In genomic region chr5:160508780-160509361, GRCh38 we compare ENCODE assay signal across 8 cellular contexts.
DNase-seq lines count a peak whose midpoint lies in the region; ATAC-seq and TF ChIP-seq lines count a peak whose summit lies in the region.

No MANE protein-coding gene starts in this region.

- H3K27me3 Mint-ChIP-seq in activated B cell treated with CpG ODN at 0.5 μM for 24 hours, result peaks cover 6% of the 10 kb centered on the region

- intact Hi-C loops in activated B cell treated with CpG ODN at 0.5 μM for 24 hours (cut with micrococcal nuclease), result loop anchor here (1.0 to 10.0 kb wide), 4 partner anchors 70 to 1168 kb away; partner anchors contain the start of gene GABRB2

- no peak overlapping the region for H3K27ac ChIP-seq in BLaER1

- peak; percentile 87 for ATAC-seq in GM18909 (IDR thresholded peaks at IDR 0.05; ENCODE audit: poor library complexity, unreplicated experiment)
- ATAC-seq in HG03108 (IDR thresholded peaks at IDR 0.05; ENCODE audit: unreplicated experiment), result peak; percentile 81
- ATAC-seq in activated B cell treated with CpG ODN at 0.5 μM for 24 hours (ENCODE audit: low read depth), result peak; percentile 86

- H3K4me2 ChIP-seq in BLaER1, result peak overlapping the region; percentile 38

- no peaks in the 10 kb centered on the region for H3K9me3 Mint-ChIP-seq in activated B cell treated with CpG ODN at 0.5 μM for 24 hours

- H3K36me3 ChIP-seq in BLaER1, result no peaks in the 10 kb centered on the region

- H3K36me3 Mint-ChIP-seq in activated B cell treated with CpG ODN at 0.5 μM for 24 hours (ENCODE audit: low read depth), result no peaks in the 10 kb centered on the region

- no peak overlapping the region for H3K4me3 Mint-ChIP-seq in activated B cell treated with CpG ODN at 0.5 μM for 24 hours

- POLR2A ChIA-PET in activated B cell treated with CpG ODN at 0.5 μM for 24 hours (lab: Charles Lee), result no interaction called here

- H3K9me3 ChIP-seq in BLaER1, result no peaks in the 10 kb centered on the region

- peak; percentile 33 for TF ChIP-seq CTCF in activated B cell treated with CpG ODN at 0.5 μM for 24 hours (IDR thresholded peaks at IDR 0.05)

- H3K9ac ChIP-seq in BLaER1, result no peak overlapping the region

- peaks cover 26% of the 10 kb centered on the region for H3K4me1 Mint-ChIP-seq in activated B cell treated with CpG ODN at 0.5 μM for 24 hours

- CTCF ChIA-PET in activated B cell treated with CpG ODN at 0.5 μM for 24 hours (lab: Charles Lee), result interaction anchor here (0.8 to 6.3 kb wide), 5 partner anchors 11 to 1063 kb away, joined by 3 to 128 read pairs (median 4); no protein-coding TSS in a partner anchor

- no peaks in the 10 kb centered on the region for H3K27me3 ChIP-seq in BLaER1

- peaks cover 46% of the 10 kb centered on the region for H3K4me1 ChIP-seq in BLaER1

- peak; percentile 37 for DNase-seq in NCI-H2196 treated with DMSO at 0.1 percent for 48 hours (lab: John Stamatoyannopoulos, UW; ENCODE audit: unreplicated experiment)
- DNase-seq in activated B cell treated with CpG ODN at 0.5 μM for 24 hours, result no peak
- DNase-seq in central memory CD4-positive, alpha-beta T cell, result peak; percentile 75
- DNase-seq in kidney glomerular epithelial cell (lab: John Stamatoyannopoulos, UW), result peak; percentile 91
- DNase-seq in stimulated activated CD4-positive, alpha-beta T cell treated with anti-CD3 and anti-CD28 coated beads, Interleukin-4, amount 100 ng/mL, for 4 hours, result peak; percentile 26 to 58

- H3K4me3 ChIP-seq in BLaER1, result no peak overlapping the region

- H3K27ac Mint-ChIP-seq in activated B cell treated with CpG ODN at 0.5 μM for 24 hours, result no peak overlapping the region

- H4K20me1 ChIP-seq in BLaER1, result no peaks in the 10 kb centered on the region
